ENCODE assay signal across 29 cellular contexts in the genomic region with DNA sequence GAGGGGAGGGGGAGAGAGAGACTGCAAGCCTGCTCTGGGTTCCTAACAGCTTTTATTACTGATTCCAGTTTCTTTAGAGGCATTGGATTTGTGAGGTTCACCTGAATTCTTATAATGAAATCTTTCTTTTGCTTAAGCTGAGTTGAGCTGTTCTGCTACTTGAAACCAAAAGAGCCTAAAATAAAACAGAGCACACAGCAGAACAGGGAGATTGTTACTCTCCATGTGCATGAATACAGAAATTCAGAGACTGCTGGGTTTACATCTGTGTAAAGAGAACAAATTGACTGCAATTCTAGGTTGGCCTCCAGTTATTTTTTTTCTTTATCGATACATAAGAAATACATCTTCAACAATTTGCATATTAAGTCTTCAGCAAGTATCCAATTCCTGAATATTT.
"Had no signal": no experiment of that assay in that cellular context is flagged by ENCODE, and none has a peak within 500 bp of the region (broad histone marks: within the 10 kb centered on the region; RNA-seq: fewer than 3 reads in every experiment).

No MANE protein-coding gene starts in this region.

- H3K4me1 ChIP-seq: parathyroid adenoma, psoas muscle, right lobe of liver, sigmoid colon, stomach, thyroid gland, tibial nerve, upper lobe of left lung, vagina had no signal

- H3K27ac ChIP-seq: ovary, parathyroid adenoma, psoas muscle, right lobe of liver, sigmoid colon, stomach, thoracic aorta, thyroid gland, tibial nerve, upper lobe of left lung, vagina had no signal

- H3K9ac ChIP-seq: parathyroid adenoma had no signal

- H3K9me3 Mint-ChIP-seq: naive thymus-derived CD8-positive, alpha-beta T cell; natural killer cell treated with Interleukin-12 subunit alpha and Interleukin-12 subunit beta and Interleukin-15 and Interleukin-18, amount 100 ng/mL, for 72 hours; stimulated activated effector memory CD8-positive, alpha-beta T cell treated with anti-CD3 and anti-CD28 coated beads, Interleukin-12 subunit alpha, Interleukin-12 subunit beta, amount 100 ng/mL, for 72 hours; stimulated activated naive CD8-positive, alpha-beta T cell treated with anti-CD3 and anti-CD28 coated beads, Interleukin-15, Interleukin-2, amounts not matched to agents 100 ng/mL and 50 ng/mL, for 24 hours had no signal

- DNase-seq: naive thymus-derived CD8-positive, alpha-beta T cell; nephron progenitor cell; occipital lobe; ovary; posterior cingulate gyrus; psoas muscle; right cardiac atrium; right lobe of liver; sigmoid colon; small intestine; stimulated activated CD4-positive, alpha-beta T cell treated with anti-CD3 and anti-CD28 coated beads, Interleukin-15, amount 100 ng/mL, for 24 hours; stimulated activated CD4-positive, alpha-beta T cell treated with anti-CD3 and anti-CD28 coated beads, Interleukin-2, amount 100 ng/mL, for 24 hours; stimulated activated CD4-positive, alpha-beta T cell treated with anti-CD3 and anti-CD28 coated beads, Interleukin-2, amount 100 ng/mL, for 48 hours; stimulated activated CD4-positive, alpha-beta T cell treated with anti-CD3 and anti-CD28 coated beads, Interleukin-4, amount 100 ng/mL, for 24 hours; stimulated activated naive B cell treated with anti-CD40 and anti-IgM and Interleukin-4, amounts not matched to agents 10 μg/mL and 1 μg/mL and 100 μg/mL, for 72 hours; stimulated activated naive CD4-positive, alpha-beta T cell treated with Interleukin-2 at 50 U/mL for 16 hours; stomach; thyroid gland; trophoblast cell; upper lobe of left lung had no signal

- H3K9me3 ChIP-seq: ovary, psoas muscle, right lobe of liver, sigmoid colon, stomach, thoracic aorta, thyroid gland, tibial nerve, upper lobe of left lung, vagina had no signal

- H3K27ac Mint-ChIP-seq: naive thymus-derived CD8-positive, alpha-beta T cell; natural killer cell treated with Interleukin-12 subunit alpha and Interleukin-12 subunit beta and Interleukin-15 and Interleukin-18, amount 100 ng/mL, for 72 hours; nephron progenitor cell; progenitor cell of endocrine pancreas; stimulated activated effector memory CD8-positive, alpha-beta T cell treated with anti-CD3 and anti-CD28 coated beads, Interleukin-12 subunit alpha, Interleukin-12 subunit beta, amount 100 ng/mL, for 72 hours; stimulated activated naive B cell treated with anti-CD40 and anti-IgM and Interleukin-4, amounts not matched to agents 10 μg/mL and 1 μg/mL and 100 μg/mL, for 72 hours; stimulated activated naive CD8-positive, alpha-beta T cell treated with anti-CD3 and anti-CD28 coated beads, Interleukin-15, Interleukin-2, amounts not matched to agents 100 ng/mL and 50 ng/mL, for 24 hours had no signal

- H3K36me3 Mint-ChIP-seq: naive thymus-derived CD8-positive, alpha-beta T cell; natural killer cell treated with Interleukin-12 subunit alpha and Interleukin-12 subunit beta and Interleukin-15 and Interleukin-18, amount 100 ng/mL, for 72 hours; stimulated activated effector memory CD8-positive, alpha-beta T cell treated with anti-CD3 and anti-CD28 coated beads, Interleukin-12 subunit alpha, Interleukin-12 subunit beta, amount 100 ng/mL, for 72 hours; stimulated activated naive B cell treated with anti-CD40 and anti-IgM and Interleukin-4, amounts not matched to agents 10 μg/mL and 1 μg/mL and 100 μg/mL, for 72 hours had no signal

- H3K27me3 Mint-ChIP-seq: progenitor cell of endocrine pancreas; stimulated activated naive B cell treated with anti-CD40 and anti-IgM and Interleukin-4, amounts not matched to agents 10 μg/mL and 1 μg/mL and 100 μg/mL, for 72 hours had no signal

- H2AFZ ChIP-seq: parathyroid adenoma had no signal

- H3K36me3 ChIP-seq: ovary, right lobe of liver, sigmoid colon, stomach, thoracic aorta, thyroid gland, tibial nerve, upper lobe of left lung, vagina had no signal

- H3K4me1 Mint-ChIP-seq: naive thymus-derived CD8-positive, alpha-beta T cell; stimulated activated effector memory CD8-positive, alpha-beta T cell treated with anti-CD3 and anti-CD28 coated beads, Interleukin-12 subunit alpha, Interleukin-12 subunit beta, amount 100 ng/mL, for 72 hours; stimulated activated naive B cell treated with anti-CD40 and anti-IgM and Interleukin-4, amounts not matched to agents 10 μg/mL and 1 μg/mL and 100 μg/mL, for 72 hours had no signal

- H3K4me3 ChIP-seq: ovary, psoas muscle, right lobe of liver, sigmoid colon, stomach, thoracic aorta, thyroid gland, tibial nerve, upper lobe of left lung, vagina had no signal

- H3K27me3 ChIP-seq: ovary, right lobe of liver, sigmoid colon, stomach, thyroid gland, tibial nerve, upper lobe of left lung, vagina had no signal

- H3K4me3 Mint-ChIP-seq: naive thymus-derived CD8-positive, alpha-beta T cell; natural killer cell treated with Interleukin-12 subunit alpha and Interleukin-12 subunit beta and Interleukin-15 and Interleukin-18, amount 100 ng/mL, for 72 hours; nephron progenitor cell; neural crest cell; stimulated activated effector memory CD8-positive, alpha-beta T cell treated with anti-CD3 and anti-CD28 coated beads, Interleukin-12 subunit alpha, Interleukin-12 subunit beta, amount 100 ng/mL, for 72 hours; stimulated activated naive B cell treated with anti-CD40 and anti-IgM and Interleukin-4, amounts not matched to agents 10 μg/mL and 1 μg/mL and 100 μg/mL, for 72 hours; stimulated activated naive CD8-positive, alpha-beta T cell treated with anti-CD3 and anti-CD28 coated beads, Interleukin-15, Interleukin-2, amounts not matched to agents 100 ng/mL and 50 ng/mL, for 24 hours had no signal

- ATAC-seq: naive thymus-derived CD8-positive, alpha-beta T cell; natural killer cell treated with Interleukin-12 subunit alpha and Interleukin-12 subunit beta and Interleukin-15 and Interleukin-18, amount 100 ng/mL, for 72 hours; psoas muscle; right cardiac atrium; right lobe of liver; stimulated activated effector memory CD8-positive, alpha-beta T cell treated with anti-CD3 and anti-CD28 coated beads, Interleukin-12 subunit alpha, Interleukin-12 subunit beta, amount 100 ng/mL, for 72 hours; stimulated activated naive B cell treated with anti-CD40 and anti-IgM and Interleukin-4, amounts not matched to agents 10 μg/mL and 1 μg/mL and 100 μg/mL, for 72 hours had no signal

- H3K79me2 ChIP-seq: parathyroid adenoma had no signal
